In the genomic region with DNA sequence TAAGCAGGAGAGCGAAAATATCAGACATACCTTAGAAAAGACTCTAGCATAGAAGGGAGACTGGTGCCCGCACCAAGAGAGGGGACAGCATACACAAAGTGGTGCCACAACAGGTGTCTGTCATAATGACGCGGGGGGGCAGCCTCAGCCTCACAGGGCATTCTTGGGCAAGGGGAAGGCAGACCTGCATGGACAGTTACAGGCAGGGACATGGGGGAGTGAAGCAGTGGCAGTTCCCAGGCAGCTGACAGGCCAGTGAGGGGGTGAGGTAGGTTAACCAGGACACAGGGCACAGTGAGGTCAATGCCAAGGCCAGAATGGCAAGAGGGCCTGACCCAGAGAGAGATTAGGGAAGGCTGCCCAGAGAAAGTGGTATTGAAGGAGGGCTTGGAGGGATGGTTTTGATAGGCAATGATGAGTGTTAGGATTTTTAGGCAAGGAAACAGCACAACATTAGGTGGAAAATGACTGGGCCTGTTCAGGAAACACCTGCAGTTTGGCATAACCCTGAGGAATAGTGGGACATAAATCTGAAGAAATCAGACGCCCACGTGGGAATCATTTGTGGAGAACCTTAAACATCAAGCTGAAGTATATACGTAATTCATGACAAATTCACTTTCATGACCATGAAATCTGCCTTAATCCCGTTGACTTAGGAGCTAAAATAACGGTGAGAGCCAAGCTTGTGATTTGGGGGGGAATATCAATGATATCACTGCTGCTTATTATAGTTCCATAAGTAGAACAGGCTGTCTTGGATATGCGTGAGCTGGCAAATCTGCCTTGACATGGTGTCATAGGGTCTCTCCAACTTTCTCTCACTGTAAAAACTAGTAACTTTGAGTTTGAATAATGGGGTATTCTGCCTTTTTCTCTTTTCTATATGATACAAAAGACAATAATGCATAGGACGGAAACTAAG, we compare ENCODE assay signal across 1 cellular context.
TF ChIP-seq lines count a peak whose summit lies in the region.

No MANE protein-coding gene starts in this region.

TF ChIP-seq in IMR-90, 13 proteins besides CTCF, POLR2A, EP300 and RAD21:
- TF ChIP-seq, protein P1, sequence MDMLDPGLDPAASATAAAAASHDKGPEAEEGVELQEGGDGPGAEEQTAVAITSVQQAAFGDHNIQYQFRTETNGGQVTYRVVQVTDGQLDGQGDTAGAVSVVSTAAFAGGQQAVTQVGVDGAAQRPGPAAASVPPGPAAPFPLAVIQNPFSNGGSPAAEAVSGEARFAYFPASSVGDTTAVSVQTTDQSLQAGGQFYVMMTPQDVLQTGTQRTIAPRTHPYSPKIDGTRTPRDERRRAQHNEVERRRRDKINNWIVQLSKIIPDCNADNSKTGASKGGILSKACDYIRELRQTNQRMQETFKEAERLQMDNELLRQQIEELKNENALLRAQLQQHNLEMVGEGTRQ (IDR thresholded peaks at IDR 0.05; ENCODE audit: low read depth, low read length): no peak
- TF ChIP-seq CEBPB (IDR thresholded peaks at IDR 0.05; ENCODE audit: low read depth, low read length) (no peak), RCOR1 (IDR thresholded peaks at IDR 0.05; ENCODE audit: insufficient replicate concordance, low read length) (no peak), BHLHE40 (IDR thresholded peaks at IDR 0.05; ENCODE audit: low read depth, low read length) (no peak), RFX5 (IDR thresholded peaks at IDR 0.05; ENCODE audit: low read depth, low read length) (no peak), MAZ (IDR thresholded peaks at IDR 0.05; ENCODE audit: borderline replicate concordance, low read depth, low read length) (no peak), MXI1 (IDR thresholded peaks at IDR 0.05; ENCODE audit: borderline replicate concordance, low read depth, low read length) (no peak), SMC3 (IDR thresholded peaks at IDR 0.05; ENCODE audit: low read depth, low read length) (no peak), FOS (IDR thresholded peaks at IDR 0.05; ENCODE audit: low read depth, low read length) (no peak), CHD1 (IDR thresholded peaks at IDR 0.05; ENCODE audit: low read depth, low read length) (no peak), NFE2L2 (IDR thresholded peaks at IDR 0.05; ENCODE audit: low read depth, low read length) (no peak), MAFK (IDR thresholded peaks at IDR 0.05; ENCODE audit: low read depth, low read length) (no peak)
- TF ChIP-seq, protein P2, sequence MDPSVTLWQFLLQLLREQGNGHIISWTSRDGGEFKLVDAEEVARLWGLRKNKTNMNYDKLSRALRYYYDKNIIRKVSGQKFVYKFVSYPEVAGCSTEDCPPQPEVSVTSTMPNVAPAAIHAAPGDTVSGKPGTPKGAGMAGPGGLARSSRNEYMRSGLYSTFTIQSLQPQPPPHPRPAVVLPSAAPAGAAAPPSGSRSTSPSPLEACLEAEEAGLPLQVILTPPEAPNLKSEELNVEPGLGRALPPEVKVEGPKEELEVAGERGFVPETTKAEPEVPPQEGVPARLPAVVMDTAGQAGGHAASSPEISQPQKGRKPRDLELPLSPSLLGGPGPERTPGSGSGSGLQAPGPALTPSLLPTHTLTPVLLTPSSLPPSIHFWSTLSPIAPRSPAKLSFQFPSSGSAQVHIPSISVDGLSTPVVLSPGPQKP (IDR thresholded peaks at IDR 0.05; ENCODE audit: borderline replicate concordance, low read depth, low read length): no peak
